In the genomic region with DNA sequence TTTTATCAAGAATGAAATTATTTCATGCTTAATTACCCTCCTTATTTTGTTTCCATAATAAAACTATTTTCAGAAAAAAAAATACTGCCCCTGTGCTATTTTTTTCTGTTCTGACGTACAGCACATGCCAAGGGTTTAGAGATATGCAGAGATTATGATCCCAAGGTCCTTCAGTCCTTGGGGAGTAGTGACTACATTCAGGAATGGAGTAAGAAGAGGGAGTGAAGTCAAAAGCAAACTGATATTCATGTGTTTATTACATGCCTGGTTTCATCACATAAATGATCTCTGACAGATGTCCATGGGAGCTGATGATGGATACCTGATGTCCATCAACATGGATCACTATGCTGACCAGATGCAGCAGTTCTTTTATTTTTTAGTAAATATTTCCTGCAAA, we compare ENCODE assay signal across 15 cellular contexts.
"Had no signal": no experiment of that assay in that cellular context is flagged by ENCODE, and none has a peak within 500 bp of the region (broad histone marks: within the 10 kb centered on the region; RNA-seq: fewer than 3 reads in every experiment).

No MANE protein-coding gene starts in this region.

- ATAC-seq: gastroesophageal sphincter; left colon; stimulated activated naive CD8-positive, alpha-beta T cell treated with anti-CD3 and anti-CD28 coated beads, Interleukin-15, Interleukin-2, amounts not matched to agents 100 U/mL and 50 U/mL, for 24 hours; T-cell had no signal

- H3K36me3 ChIP-seq: colonic mucosa, gastroesophageal sphincter, heart left ventricle, tibial nerve had no signal

- H3K27me3 ChIP-seq: colonic mucosa, gastroesophageal sphincter, heart left ventricle, tibial nerve had no signal

- DNase-seq: activated B cell treated with CpG ODN at 0.5 μM for 24 hours; activated CD4-positive, alpha-beta memory T cell treated with anti-CD3 and anti-CD28 coated beads for 36 hours; activated CD4-positive, alpha-beta T cell treated with anti-CD3 and anti-CD28 coated beads for 4 hours; activated gamma-delta T cell treated with Interleukin-2 at 50 U/mL for 16 hours; activated T-cell treated with anti-CD3 and anti-CD28 coated beads for 4 hours; amniotic stem cell; central memory CD4-positive, alpha-beta T cell; colonic mucosa; heart left ventricle; left colon; stimulated activated CD4-positive, alpha-beta T cell treated with anti-CD3 and anti-CD28 coated beads, Interleukin-2, amount 100 ng/mL, for 24 hours; stimulated activated naive CD8-positive, alpha-beta T cell treated with anti-CD3 and anti-CD28 coated beads, Interleukin-15, Interleukin-2, amounts not matched to agents 100 U/mL and 50 U/mL, for 24 hours; T-cell had no signal

- H3K27ac ChIP-seq: colonic mucosa, gastroesophageal sphincter, heart left ventricle, tibial nerve had no signal

- H3K9me3 ChIP-seq: colonic mucosa, gastroesophageal sphincter, heart left ventricle, tibial nerve had no signal

- H3K4me3 ChIP-seq: colonic mucosa, gastroesophageal sphincter, heart left ventricle, tibial nerve had no signal

- H3K4me1 ChIP-seq: colonic mucosa had no signal
